In genomic region chr7:41029072-41029492, GRCh38 we compare ENCODE assay signal across 1 cellular context.
A peak's percentile ranks its signal among the peaks of the same experiment; 100 is the strongest.
TF ChIP-seq lines count a peak whose summit lies in the region.

No MANE protein-coding gene starts in this region.

TF ChIP-seq in SK-N-SH, 30 proteins besides CTCF, POLR2A, EP300 and RAD21 (continued from another document):
- no peak for TF ChIP-seq USF2 (IDR thresholded peaks at IDR 0.05; ENCODE audit: borderline replicate concordance, low read depth, low read length)
- TF ChIP-seq MEF2A (IDR thresholded peaks at IDR 0.05; ENCODE audit: borderline replicate concordance, low read depth) = peak; percentile 27; the same call in 1 of the 2 replicates
- TF ChIP-seq JUND (IDR thresholded peaks at IDR 0.05) = peak; percentile 95
- TF ChIP-seq ZBTB33 (IDR thresholded peaks at IDR 0.05; ENCODE audit: borderline replicate concordance, low read depth) = peak; percentile 75; the same call in 1 of the 2 replicates
- TF ChIP-seq USF1 (IDR thresholded peaks at IDR 0.05; ENCODE audit: borderline replicate concordance, low read depth) = no peak; the same call in 1 of the 2 replicates
- TF ChIP-seq ELF1 (IDR thresholded peaks at IDR 0.05) = 0 out of 2 replicates have a peak, but pooled peaks have one; percentile 13
- TF ChIP-seq RXRA (IDR thresholded peaks at IDR 0.05; ENCODE audit: borderline replicate concordance, low read depth) = peak; percentile 93
- TF ChIP-seq NFIC (IDR thresholded peaks at IDR 0.05; ENCODE audit: borderline replicate concordance) = peak; percentile 61
